Comparison of ENCODE assay signal across 23 cellular contexts in the genomic region with DNA sequence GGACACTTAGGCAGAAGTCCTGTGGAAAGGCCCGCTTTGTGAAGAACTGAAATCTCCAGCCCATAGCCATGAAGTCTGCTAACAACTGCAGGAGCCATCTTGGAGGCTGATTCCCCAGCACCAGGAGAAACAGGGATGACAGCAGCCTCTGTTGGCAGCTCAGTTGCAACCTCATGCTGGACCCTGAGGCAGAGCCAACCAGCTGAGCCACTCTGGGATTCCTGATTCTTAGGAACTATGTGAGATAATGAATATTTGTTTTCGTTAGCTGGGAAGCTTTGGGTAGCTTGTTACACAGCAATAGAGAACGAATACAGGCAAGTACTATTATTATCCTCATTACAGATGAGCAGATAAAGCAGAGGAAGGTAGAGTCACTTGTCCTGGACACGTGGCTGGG.
"Had no signal": no experiment of that assay in that cellular context is flagged by ENCODE, and none has a peak within 500 bp of the region (broad histone marks: within the 10 kb centered on the region; RNA-seq: fewer than 3 reads in every experiment).

No MANE protein-coding gene starts in this region.

- H3K9me3 ChIP-seq: suprapubic skin, testis, thoracic aorta, thyroid gland, tibial nerve, transverse colon, upper lobe of right lung, uterus, vagina had no signal

- H3K27ac ChIP-seq: stomach, suprapubic skin, testis, thoracic aorta, thyroid gland, tibial artery, tibial nerve, transverse colon, upper lobe of left lung, upper lobe of right lung, uterus, vagina had no signal

- H3K4me3 ChIP-seq: stomach, suprapubic skin, testis, thoracic aorta, thyroid gland, tibial artery, tibial nerve, transverse colon, upper lobe of left lung, upper lobe of right lung, uterus, vagina had no signal

- H3K36me3 ChIP-seq: stomach, suprapubic skin, thoracic aorta, thyroid gland, tibial artery, tibial nerve, transverse colon, upper lobe of left lung, upper lobe of right lung, uterus, vagina had no signal

- DNase-seq: stimulated activated CD4-positive, alpha-beta T cell treated with anti-CD3 and anti-CD28 coated beads, Interleukin-2, amount 100 ng/mL, for 48 hours; stimulated activated CD4-positive, alpha-beta T cell treated with anti-CD3 and anti-CD28 coated beads, Interleukin-4, amount 100 ng/mL, for 1 hour; stimulated activated CD4-positive, alpha-beta T cell treated with anti-CD3 and anti-CD28 coated beads, Interleukin-4, amount 100 ng/mL, for 24 hours; stimulated activated CD4-positive, alpha-beta T cell treated with anti-CD3 and anti-CD28 coated beads, Interleukin-4, amount 100 ng/mL, for 4 hours; stimulated activated CD8-positive, alpha-beta memory T cell treated with anti-CD3 and anti-CD28 coated beads, Interleukin-4, amount 100 ng/mL, for 48 hours; stimulated activated naive B cell treated with anti-CD40 and anti-IgM and Interleukin-4, amounts not matched to agents 10 μg/mL and 1 μg/mL and 100 μg/mL, for 72 hours; stimulated activated naive CD4-positive, alpha-beta T cell; stimulated activated naive CD4-positive, alpha-beta T cell treated with Interleukin-2 at 50 U/mL for 16 hours; stimulated activated naive CD8-positive, alpha-beta T cell treated with anti-CD3 and anti-CD28 coated beads, Interleukin-15, amount 100 ng/mL, for 72 hours; stimulated activated naive CD8-positive, alpha-beta T cell treated with anti-CD3 and anti-CD28 coated beads, Interleukin-15, Interleukin-2, amounts not matched to agents 100 U/mL and 50 U/mL, for 24 hours; stomach; substantia nigra; testis; thyroid gland; tibial artery; transverse colon; upper lobe of left lung; upper lobe of right lung; uterus had no signal

- H3K4me1 ChIP-seq: stomach, suprapubic skin, testis, thyroid gland, tibial nerve, transverse colon, upper lobe of left lung, upper lobe of right lung, uterus, vagina had no signal

- H3K27me3 ChIP-seq: stomach, suprapubic skin, testis, thyroid gland, tibial artery, tibial nerve, transverse colon, upper lobe of left lung, upper lobe of right lung, uterus, vagina had no signal
